In the genomic region with DNA sequence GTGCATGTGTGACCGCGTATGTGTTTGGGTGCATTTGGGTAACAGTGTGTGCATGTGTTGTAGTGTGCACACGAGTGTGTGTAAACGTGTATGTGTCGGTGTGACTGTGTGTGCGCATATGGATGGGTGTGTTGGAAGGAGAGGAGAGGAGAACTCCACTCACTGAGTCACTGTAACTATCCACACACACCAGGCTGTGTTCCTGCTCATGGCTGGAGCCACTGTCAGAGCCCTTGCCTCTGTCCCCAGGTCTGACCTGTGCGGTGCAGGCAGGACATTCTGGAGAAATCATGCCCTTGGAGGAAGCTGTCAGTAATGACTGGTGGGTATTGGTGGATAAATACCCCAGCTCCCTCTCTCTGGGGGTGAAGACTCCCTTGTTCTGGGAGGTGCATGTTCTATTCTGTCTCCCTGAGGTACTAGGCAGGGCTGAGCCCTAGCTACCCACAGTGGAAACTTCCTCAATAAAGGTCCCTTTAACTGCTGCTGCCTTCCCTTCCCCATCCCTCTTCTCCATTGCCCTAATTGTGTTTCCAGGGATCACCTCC, we compare ENCODE assay signal across 1 cellular context.
TF ChIP-seq lines count a peak whose summit lies in the region.

No MANE protein-coding gene starts in this region.

TF ChIP-seq in SK-N-SH, 30 proteins besides CTCF, POLR2A, EP300 and RAD21 (continued from another document):
- TF ChIP-seq NFIC (IDR thresholded peaks at IDR 0.05; ENCODE audit: borderline replicate concordance) = no peak
- no peak for TF ChIP-seq MEF2A (IDR thresholded peaks at IDR 0.05; ENCODE audit: borderline replicate concordance, low read depth)
TF ChIP-seq in SK-N-SH: peak in this region for 0.
